ENCODE assay signal across 11 cellular contexts in the genomic region with DNA sequence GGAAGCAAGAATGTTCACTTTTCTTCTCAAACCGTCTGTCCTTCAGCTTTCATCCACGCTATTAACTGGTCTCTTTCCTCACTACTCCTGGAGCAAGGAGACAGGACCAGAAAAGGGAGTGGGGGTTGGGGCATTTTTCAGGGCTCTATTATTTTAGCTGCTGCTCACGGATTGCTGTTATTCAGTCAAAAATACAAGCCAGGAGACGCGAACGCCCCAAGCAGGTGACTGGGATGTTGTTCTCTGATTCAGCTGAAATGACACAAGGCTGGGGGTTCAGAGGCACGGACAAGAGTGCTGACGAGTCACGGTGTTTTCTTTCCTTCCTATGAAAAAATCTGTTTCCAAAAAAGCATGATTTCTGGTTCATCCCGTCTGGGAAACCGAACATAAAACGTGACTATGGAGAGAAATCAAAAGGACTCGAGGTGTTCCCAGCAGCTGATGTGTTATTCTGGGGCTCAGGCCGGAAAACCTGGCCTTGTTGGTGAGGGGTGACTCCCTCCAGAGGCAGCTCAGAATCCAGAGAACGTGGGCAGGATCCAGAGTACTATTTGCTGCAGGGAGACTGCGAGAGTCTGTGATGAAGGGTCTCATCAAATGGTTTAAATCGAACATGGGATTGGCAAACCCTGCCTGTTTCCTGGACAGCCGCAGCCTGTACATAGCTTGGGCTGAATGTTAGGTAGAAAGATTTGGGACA. TPM values are rescaled to one million over a fixed set of nuclear protein-coding genes. Genes with fewer than 3 reads are reported as not detected.
DNase-seq lines count a peak whose midpoint lies in the region; ATAC-seq, FAIRE-seq and TF ChIP-seq lines count a peak whose summit lies in the region.
"Had no signal": no experiment of that assay in that cellular context is flagged by ENCODE, and none has a peak within 500 bp of the region (broad histone marks: within the 10 kb centered on the region; RNA-seq: fewer than 3 reads in every experiment).

No MANE protein-coding gene starts in this region.

- FAIRE-seq in GM12878 (lab: Jason Lieb, UNC) = no peak

- in situ Hi-C loops in GM12878 (cut with MboI) = loop anchor here (10.0 to 25.0 kb wide), 2 partner anchors 1382 to 1819 kb away; no protein-coding TSS in a partner anchor

- 60% methylated on average over 18 of the region's 18 CpGs for WGBS in GM12878 (ENCODE audit: insufficient coverage, insufficient replicate concordance, low lambda C conversion rate, missing lambda C conversion rate)
- 77% methylated on average over 18 of the region's 18 CpGs for WGBS in smooth muscle cell (ENCODE audit: low lambda C conversion rate)

- H3K27ac ChIP-seq in HUES48 (ENCODE audit: low read depth, low read length) (no peak overlapping the region), GM12878 (ENCODE audit: control insufficient read depth, insufficient read depth) (no peak overlapping the region), smooth muscle cell (ENCODE audit: low read depth) (peak overlapping the region; percentile 72)

- H2AFZ ChIP-seq in GM12878 (ENCODE audit: control insufficient read depth, low read depth, low read length) = no peak overlapping the region
- peak overlapping the region; percentile 85 for H2AFZ ChIP-seq in smooth muscle cell (ENCODE audit: low read depth)

- H3K9me3 Mint-ChIP-seq in memory B cell = no peaks in the 10 kb centered on the region
- H3K9me3 Mint-ChIP-seq: activated CD4-positive, alpha-beta T cell treated with anti-CD3 and anti-CD28 coated beads, Interleukin-2, amount 10 ng/mL, durations not matched to agents 7 days and 5 days had no signal

- peaks cover 4% of the 10 kb centered on the region for H3K27me3 Mint-ChIP-seq in memory B cell

- POLR2A ChIA-PET in GM12878 (lab: Charles Lee) = no interaction called here

- no peak for TF ChIP-seq RAD21 in GM12878 (IDR thresholded peaks at IDR 0.05; ENCODE audit: insufficient read depth, low read depth, low read length)

- peaks cover 13% of the 10 kb centered on the region for H3K4me1 Mint-ChIP-seq in memory B cell

- peak overlapping the region; percentile 87 for H3K4me3 Mint-ChIP-seq in memory B cell

- no peak overlapping the region for H3K27ac Mint-ChIP-seq in memory B cell
- H3K27ac Mint-ChIP-seq: activated CD4-positive, alpha-beta T cell treated with anti-CD3 and anti-CD28 coated beads, Interleukin-2, amount 10 ng/mL, durations not matched to agents 7 days and 5 days had no signal

- DNase-seq in GM12878 (ENCODE audit: low read depth, low spot score) (no peak), memory B cell (ENCODE audit: low spot score in 2 of 2) (no peak), smooth muscle cell (lab: John Stamatoyannopoulos, UW; ENCODE audit: unreplicated experiment) (no peak), inferior parietal cortex (ENCODE audit: extremely low spot score) (no peak)
- DNase-seq: activated gamma-delta T cell, DMS 273 treated with DMSO at 0.1 percent for 48 hours had no signal

- TF ChIP-seq CTCF in GM12878 (IDR thresholded peaks at IDR 0.05 in 2 of 3, conservative IDR thresholded peaks at IDR 0.05 in 1 of 3; ENCODE audit: control insufficient read depth in 2 of 3, extremely low read depth in 1 of 3, insufficient read depth in 1 of 3, low read depth in 3 of 3, low read length in 3 of 3) (no peak), smooth muscle cell (IDR thresholded peaks at IDR 0.05; ENCODE audit: borderline replicate concordance, insufficient read depth, poor library complexity, severe bottlenecking) (no peak)

- no peaks in the 10 kb centered on the region for H3K9me3 ChIP-seq in HUES48 (ENCODE audit: control insufficient read depth, insufficient read depth, low read length)
- no peaks in the 10 kb centered on the region for H3K9me3 ChIP-seq in GM12878 (replicated peaks; ENCODE audit: control insufficient read depth, insufficient read depth, low read length)
- H3K9me3 ChIP-seq in smooth muscle cell (replicated peaks; ENCODE audit: low read depth) = no peaks in the 10 kb centered on the region
- H3K9me3 ChIP-seq: colonic mucosa had no signal

- H3K4me2 ChIP-seq in GM12878 (ENCODE audit: control insufficient read depth, insufficient read depth) (peak overlapping the region; percentile 97; the same call in 1 of the 2 replicates), smooth muscle cell (peak overlapping the region; percentile 90)

- H3K27me3 ChIP-seq in HUES48 (ENCODE audit: control insufficient read depth, insufficient read depth, low read length) (peaks cover 23% of the 10 kb centered on the region), GM12878 (replicated peaks in 1 of 2; ENCODE audit: control insufficient read depth in 2 of 2, insufficient read depth in 2 of 2, low read length in 1 of 2) (no peaks in the 10 kb centered on the region), smooth muscle cell (ENCODE audit: low read depth) (no peaks in the 10 kb centered on the region)
- H3K27me3 ChIP-seq: colonic mucosa had no signal

- RAD21 ChIA-PET in GM12878 (lab: Charles Lee; ENCODE audit: unreplicated experiment) = interaction anchor here (1.0 to 2.9 kb wide), 8 partner anchors 9 to 703 kb away, joined by 3 to 21 read pairs (median 8); no protein-coding TSS in a partner anchor

- peak overlapping the region; percentile 61 for H3K4me3 ChIP-seq in HUES48 (ENCODE audit: low read depth, low read length)
- H3K4me3 ChIP-seq in GM12878 = no peak overlapping the region
- H3K4me3 ChIP-seq in smooth muscle cell = peak overlapping the region; percentile 58

- intact Hi-C loops in GM12878 (cut with micrococcal nuclease; ENCODE audit: unreplicated experiment) = loop anchor here (5.0 to 10.0 kb wide), 4 partner anchors 178 to 1812 kb away; partner anchors contain the start of gene CDK13

- no peaks in the 10 kb centered on the region for H3K36me3 Mint-ChIP-seq in memory B cell

- CTCF ChIA-PET in GM12878 (lab: Yijun Ruan, JAX) = interaction anchor here (0.6 to 5.9 kb wide), 17 partner anchors 8 to 1199 kb away, joined by 3 to 56 read pairs (median 5); no protein-coding TSS in a partner anchor

- H3F3A ChIP-seq in smooth muscle cell (ENCODE audit: low read depth) = peaks cover 21% of the 10 kb centered on the region

- TF ChIP-seq POLR2A in GM12878 (IDR thresholded peaks at IDR 0.05; ENCODE audit: low read depth, low read length) = no peak

- ATAC-seq in GM12878 = no peak
- no peak for ATAC-seq in memory B cell (ENCODE audit: low read depth)
- no peak for ATAC-seq in HG03439 (IDR thresholded peaks at IDR 0.05; ENCODE audit: unreplicated experiment)
- no peak for ATAC-seq in HG02885 (IDR thresholded peaks at IDR 0.05; ENCODE audit: poor library complexity, unreplicated experiment)

- H3K4me1 ChIP-seq in HUES48 (ENCODE audit: control insufficient read depth, insufficient read depth, low read length) (peaks cover 44% of the 10 kb centered on the region), GM12878 (ENCODE audit: control insufficient read depth, insufficient read depth, low read length) (peaks cover 11% of the 10 kb centered on the region), smooth muscle cell (ENCODE audit: low read depth) (peaks cover 7% of the 10 kb centered on the region)

- H3K79me2 ChIP-seq in GM12878 (ENCODE audit: control insufficient read depth, insufficient read depth, low read length) (no peaks in the 10 kb centered on the region), smooth muscle cell (ENCODE audit: low read depth) (peaks cover 15% of the 10 kb centered on the region)

- TF ChIP-seq EP300 in GM12878 (IDR thresholded peaks at IDR 0.05; ENCODE audit: borderline replicate concordance in 1 of 2, control insufficient read depth in 1 of 2, low read depth in 2 of 2, low read length in 2 of 2) = no peak

- no peaks in the 10 kb centered on the region for H4K20me1 ChIP-seq in GM12878 (ENCODE audit: control insufficient read depth, insufficient read depth)
- peaks cover 14% of the 10 kb centered on the region for H4K20me1 ChIP-seq in smooth muscle cell (ENCODE audit: low read depth)

- SMC1A ChIA-PET in GM12878 (lab: Charles Lee; ENCODE audit: uncharacterized antibody, unreplicated experiment) = interaction anchor here (0.8 to 4.4 kb wide), 16 partner anchors 10 to 716 kb away, joined by 3 to 21 read pairs (median 4); no protein-coding TSS in a partner anchor

- no peak overlapping the region for H3K9ac ChIP-seq in HUES48 (ENCODE audit: low read depth, low read length)
- no peak overlapping the region for H3K9ac ChIP-seq in GM12878 (ENCODE audit: control insufficient read depth, insufficient read depth, low read length)
- H3K9ac ChIP-seq in smooth muscle cell (ENCODE audit: low read depth) = no peak overlapping the region

- H3K36me3 ChIP-seq in HUES48 (ENCODE audit: control insufficient read depth, insufficient read depth, low read length) (no peaks in the 10 kb centered on the region), GM12878 (ENCODE audit: control insufficient read depth in 2 of 2, insufficient read depth in 2 of 2, low read length in 1 of 2) (no peaks in the 10 kb centered on the region), smooth muscle cell (ENCODE audit: low read depth) (no peaks in the 10 kb centered on the region)
- H3K36me3 ChIP-seq: colonic mucosa had no signal

- no TSS peak for BruUV-seq in GM12878 (replicated peaks; lab: Mats Ljungman, UMichigan)

TF ChIP-seq in GM12878, 131 proteins besides CTCF, POLR2A, EP300 and RAD21 (continues in another document):
- TF ChIP-seq PML (IDR thresholded peaks at IDR 0.05; ENCODE audit: low read length) (no peak), PAX8 (IDR thresholded peaks at IDR 0.05) (no peak), RBBP5 (conservative IDR thresholded peaks at IDR 0.05) (no peak), KAT2A (conservative IDR thresholded peaks at IDR 0.05; ENCODE audit: control insufficient read depth, low read depth, low read length) (no peak), MTA2 (IDR thresholded peaks at IDR 0.05; ENCODE audit: low read depth) (no peak), SMAD5 (IDR thresholded peaks at IDR 0.05; ENCODE audit: low read depth) (no peak)

RNA-seq across cellular contexts. Expression of gene INHBA, which starts 3.5 kb away (rescaled TPM):
- total RNA-seq in GM12878 (2013; cell fraction: nucleolus; rRNA removed) = 0.12 and 0.31 TPM in 2 replicates
- not detected in 2 replicates for total RNA-seq in GM12878 (2014; rRNA removed)
- total RNA-seq in GM12878 (2014; rRNA removed; fragmentation: Illumina TruSeq; extraction: Trizol) = 0.04 TPM in 1 of 2 replicates, not detected in the other
- 0.05 and 0.08 TPM in 2 replicates for total RNA-seq in GM12878 (2021)
- not detected for polyA plus RNA-seq in GM12878 (2011; ENCODE audit: low read depth)
- polyA plus RNA-seq in GM12878 (2011; rRNA removed) = 0.05 and 0.06 TPM in 2 replicates
- polyA plus RNA-seq in GM12878 (2011; cell fraction: cytosol; rRNA removed) = 0.01 and 0.08 TPM in 2 replicates
- 0.04 and 0.12 TPM in 2 replicates for polyA plus RNA-seq in GM12878 (2011; cell fraction: nucleus; rRNA removed)
- 0.04 and 0.10 TPM in 2 replicates for polyA plus RNA-seq in GM12878 (2012)
- polyA plus RNA-seq in GM12878 (2014; fragmentation: Illumina TruSeq; extraction: Trizol) = 0.04 and 0.11 TPM in 2 replicates
- not detected for polyA plus RNA-seq in GM12878 (2014; fragmentation: Nextera tagmentation; extraction: Ambion mirVana)
- not detected in 2 replicates for polyA plus RNA-seq in GM12878 (2014; rRNA removed)
- not detected for polyA plus RNA-seq in GM12878 (2016; fragmentation: Nextera tagmentation; extraction: Ambion mirVana)
- 0.05 and 0.37 TPM in 2 replicates for polyA minus RNA-seq in GM12878 (2011; rRNA and poly(A)+ RNA removed)
- polyA minus RNA-seq in GM12878 (2011; cell fraction: cytosol; rRNA and poly(A)+ RNA removed) = not detected in 2 replicates
- polyA minus RNA-seq in GM12878 (2011; cell fraction: nucleus; rRNA and poly(A)+ RNA removed) = under 0.01 TPM in 1 of 2 replicates, not detected in the other
- 257 and 290 TPM in 2 replicates for total RNA-seq in smooth muscle cell
- 297 and 326 TPM in 2 replicates for polyA plus RNA-seq in smooth muscle cell
- total RNA-seq: activated CD4-positive, alpha-beta T cell treated with anti-CD3 and anti-CD28 coated beads, Interleukin-2, amount 10 ng/mL, durations not matched to agents 7 days and 5 days had no signal

Comparison
In these comparisons a context has a peak if more than half of its experiments do, and no peak if none do; other contexts are left out.
1. RNA of gene INHBA, which starts 3.5 kb away (total RNA-seq): 257 to 290 TPM in smooth muscle cell; 0.04 to 0.31 TPM in GM12878; every median in the first group is over 100 times any median in the second.